ENCODE assay signal across 10 cellular contexts in the genomic region with DNA sequence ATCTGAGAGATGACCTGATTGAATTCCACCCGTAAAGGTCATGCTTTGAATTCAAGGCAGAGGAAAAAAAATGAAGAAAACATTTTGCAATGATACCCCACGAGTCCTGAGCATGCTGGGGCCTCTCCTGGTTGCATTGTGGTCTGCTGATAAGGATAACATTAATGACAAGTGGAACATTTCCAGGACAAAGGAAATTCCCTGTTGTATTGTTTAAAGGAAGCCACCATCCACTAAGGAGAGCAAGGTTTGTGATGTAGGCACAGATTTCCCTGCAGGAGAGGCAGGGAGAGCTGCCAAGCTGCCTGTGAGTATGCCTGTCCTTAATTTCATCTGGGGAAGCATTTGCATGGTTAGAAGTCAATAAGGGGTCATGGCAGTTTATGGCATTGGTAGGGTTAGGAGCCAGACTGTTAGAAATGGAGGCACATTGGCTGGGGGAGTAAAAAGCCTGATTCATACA. TPM values are rescaled to one million over a fixed set of nuclear protein-coding genes. Genes with fewer than 3 reads are reported as not detected.
DNase-seq lines count a peak whose midpoint lies in the region; FAIRE-seq and TF ChIP-seq lines count a peak whose summit lies in the region.
"Had no signal": no experiment of that assay in that cellular context is flagged by ENCODE, and none has a peak within 500 bp of the region (broad histone marks: within the 10 kb centered on the region; RNA-seq: fewer than 3 reads in every experiment).

No MANE protein-coding gene starts in this region.

- CTCF ChIA-PET in activated CD4-positive, alpha-beta memory T cell treated with anti-CD3 and anti-CD28 coated beads for 36 hours (lab: Charles Lee), result interaction anchor here (0.7 to 1.9 kb wide), 5 partner anchors 8 to 558 kb away, joined by 3 to 6 read pairs (median 3); no protein-coding TSS in a partner anchor

- H3K36me3 Mint-ChIP-seq in activated CD4-positive, alpha-beta memory T cell treated with anti-CD3 and anti-CD28 coated beads for 36 hours, result peaks cover 6% of the 10 kb centered on the region

- no peaks in the 10 kb centered on the region for H3K36me3 ChIP-seq in right atrium auricular region

- intact Hi-C loops in activated CD4-positive, alpha-beta memory T cell treated with anti-CD3 and anti-CD28 coated beads for 36 hours (cut with micrococcal nuclease), result loop anchor here (1.0 to 5.0 kb wide), 4 partner anchors 17 to 413 kb away; no protein-coding TSS in a partner anchor

- H3K4me3 ChIP-seq in right atrium auricular region, result no peak overlapping the region

- H3K9me3 Mint-ChIP-seq in activated CD4-positive, alpha-beta memory T cell treated with anti-CD3 and anti-CD28 coated beads for 36 hours, result peaks cover 7% of the 10 kb centered on the region
- H3K9me3 Mint-ChIP-seq: neural crest cell had no signal

- H3K27me3 ChIP-seq in right atrium auricular region, result no peaks in the 10 kb centered on the region

- H3K9me3 ChIP-seq in right atrium auricular region, result no peaks in the 10 kb centered on the region

- peak overlapping the region; percentile 63 for H3K4me3 Mint-ChIP-seq in activated CD4-positive, alpha-beta memory T cell treated with anti-CD3 and anti-CD28 coated beads for 36 hours
- H3K4me3 Mint-ChIP-seq: neural crest cell had no signal

- H3K4me1 ChIP-seq in right atrium auricular region, result peaks cover 0 to 84% of the 10 kb centered on the region in 2 donors

- peak; percentile 16 for DNase-seq in DMS79 treated with DMSO at 0.1 percent for 48 hours (lab: John Stamatoyannopoulos, UW)
- no peak for DNase-seq in DMS79 (lab: John Stamatoyannopoulos, UW)
- DNase-seq in activated CD4-positive, alpha-beta memory T cell treated with anti-CD3 and anti-CD28 coated beads for 36 hours, result no peak
- no peak for DNase-seq in right atrium auricular region (ENCODE audit: low spot score)
- DNase-seq in stromal cell of bone marrow (ENCODE audit: low read depth), result peak; percentile 43
- no peak for DNase-seq in frontal cortex (ENCODE audit: low spot score in 2 of 2)
- no peak for DNase-seq in NCI-H1436 (lab: John Stamatoyannopoulos, UW)
- DNase-seq in NCI-H2196 (lab: John Stamatoyannopoulos, UW; ENCODE audit: unreplicated experiment), result no peak

- POLR2A ChIA-PET in activated CD4-positive, alpha-beta memory T cell treated with anti-CD3 and anti-CD28 coated beads for 36 hours (lab: Charles Lee), result interaction anchor here (0.9 to 2.0 kb wide), 6 partner anchors 10 to 425 kb away, joined by 3 to 6 read pairs (median 4); a partner anchor contains a TSS

- H3K27me3 Mint-ChIP-seq in activated CD4-positive, alpha-beta memory T cell treated with anti-CD3 and anti-CD28 coated beads for 36 hours, result no peaks in the 10 kb centered on the region

- peak overlapping the region; percentile 71 to 76 for H3K27ac ChIP-seq in right atrium auricular region
- H3K27ac ChIP-seq: 22Rv1 had no signal

- no peak for FAIRE-seq in frontal cortex (lab: Jason Lieb, UNC)

- H3K4me1 Mint-ChIP-seq in activated CD4-positive, alpha-beta memory T cell treated with anti-CD3 and anti-CD28 coated beads for 36 hours (ENCODE audit: low read depth), result peaks cover 94% of the 10 kb centered on the region

- TF ChIP-seq CTCF in right atrium auricular region (IDR thresholded peaks at IDR 0.05), result no peak

- H3K27ac Mint-ChIP-seq in activated CD4-positive, alpha-beta memory T cell treated with anti-CD3 and anti-CD28 coated beads for 36 hours, result peak overlapping the region; percentile 97

RNA-seq across cellular contexts. Expression of a gene that starts 21.9 kb away (rescaled TPM):
- 10 to 100 TPM; 60.3 to 63.7 TPM for total RNA-seq in activated CD4-positive, alpha-beta memory T cell treated with anti-CD3 and anti-CD28 coated beads for 36 hours
- total RNA-seq in right atrium auricular region, result 10 to 100 TPM; 12.3 to 25.2 TPM
- total RNA-seq in frontal cortex, result 3.7 TPM

Comparison
In these comparisons a context has a peak if more than half of its experiments do, and no peak if none do; other contexts are left out.
1. DNase-seq: peak in DMS79 treated with DMSO at 0.1 percent for 48 hours (single experiment) and stromal cell of bone marrow (single experiment); none in DMS79 (single experiment), activated CD4-positive, alpha-beta memory T cell treated with anti-CD3 and anti-CD28 coated beads for 36 hours (single experiment), right atrium auricular region (single experiment), frontal cortex (0 of 2), NCI-H1436 (single experiment) and NCI-H2196 (single experiment).